ENCODE assay signal across 33 cellular contexts in genomic region chr17:10799407-10799806, GRCh38. TPM values are rescaled to one million over a fixed set of nuclear protein-coding genes. Genes with fewer than 3 reads are reported as not detected.
DNase-seq lines count a peak whose midpoint lies in the region; ATAC-seq, FAIRE-seq and TF ChIP-seq lines count a peak whose summit lies in the region.
"Had no signal": no experiment of that assay in that cellular context is flagged by ENCODE, and none has a peak within 500 bp of the region (broad histone marks: within the 10 kb centered on the region; RNA-seq: fewer than 3 reads in every experiment).

No MANE protein-coding gene starts in this region.

- H3K9me3 ChIP-seq in liver (ENCODE audit: control insufficient read depth in 4 of 4, low read length in 3 of 4), result no peaks in the 10 kb centered on the region
- H3K9me3 ChIP-seq in HepG2 (ENCODE audit: low read length), result no peaks in the 10 kb centered on the region
- no peaks in the 10 kb centered on the region for H3K9me3 ChIP-seq in esophagus squamous epithelium
- H3K9me3 ChIP-seq: Caco-2, left lung, testis had no signal

- H3K4me2 ChIP-seq in HepG2 (ENCODE audit: low read depth, low read length), result no peak overlapping the region

- in situ Hi-C loops in HepG2 (cut with HindIII; ENCODE audit: extremely low pct_ligation_motif_present, low pct_unique_long_range_greater_than_20kb), result no loop called here

- DNase-seq in HepG2 (ENCODE audit: low spot score) (no peak), esophagus squamous epithelium (lab: John Stamatoyannopoulos, UW) (no peak), omental fat pad (ENCODE audit: low spot score) (no peak), UCSD-AML1 (lab: John Stamatoyannopoulos, UW; ENCODE audit: unreplicated experiment) (no peak), NCI-H82 treated with DMSO at 0.1 percent for 48 hours (lab: John Stamatoyannopoulos, UW; ENCODE audit: unreplicated experiment) (no peak)
- DNase-seq in activated CD4-positive, alpha-beta T cell treated with anti-CD3 and anti-CD28 coated beads for 4 hours, result no peak
- DNase-seq: activated CD4-positive, CD25-positive, alpha-beta regulatory T cell; activated CD8-positive, alpha-beta T cell treated with anti-CD3 and anti-CD28 coated beads for 36 hours; activated gamma-delta T cell; activated T-cell treated with anti-CD3 and anti-CD28 coated beads for 4 hours; brain microvascular endothelial cell; Caco-2; DMS79 treated with DMSO at 0.1 percent for 48 hours; effector memory CD8-positive, alpha-beta T cell; glutamatergic neuron; GM23248; left lung; NCI-H524; RPMI8226; stimulated activated CD4-positive, alpha-beta T cell treated with anti-CD3 and anti-CD28 coated beads, Interleukin-2, amount 100 ng/mL, for 24 hours; T-helper 9 cell; testis had no signal

- H2AFZ ChIP-seq in HepG2 (ENCODE audit: low read length), result no peak overlapping the region
- H2AFZ ChIP-seq: GM23248 had no signal

- no peak for TF ChIP-seq RAD21 in liver (IDR thresholded peaks at IDR 0.05)
- TF ChIP-seq RAD21 in HepG2 (CRISPR knock-in tag; IDR thresholded peaks at IDR 0.05), result no peak

- H3K9ac ChIP-seq in liver (ENCODE audit: low read depth in 1 of 2, low read length in 2 of 2), result no peak overlapping the region
- H3K9ac ChIP-seq in HepG2 (ENCODE audit: insufficient read depth, low read depth, low read length), result no peak overlapping the region
- H3K9ac ChIP-seq: GM23248 had no signal

- ATAC-seq in HepG2 (no peak), omental fat pad (ENCODE audit: low FRiP score) (peak; percentile 66), GM21515 (IDR thresholded peaks at IDR 0.05; ENCODE audit: unreplicated experiment) (no peak)
- ATAC-seq: activated CD8-positive, alpha-beta T cell treated with anti-CD3 and anti-CD28 coated beads for 36 hours; effector memory CD8-positive, alpha-beta T cell; GM12878; left lung; stimulated activated effector memory CD8-positive, alpha-beta T cell treated with anti-CD3 and anti-CD28 coated beads, Interleukin-12 subunit alpha, Interleukin-12 subunit beta, amount 100 ng/mL, for 72 hours had no signal

- TF ChIP-seq CTCF in liver (IDR thresholded peaks at IDR 0.05; ENCODE audit: low read depth, low read length, missing input control) (no peak), HepG2 (CRISPR knock-in tag; IDR thresholded peaks at IDR 0.05) (no peak), esophagus squamous epithelium (IDR thresholded peaks at IDR 0.05) (no peak), omental fat pad (IDR thresholded peaks at IDR 0.05) (no peak)

- no peaks in the 10 kb centered on the region for H4K20me1 ChIP-seq in HepG2 (ENCODE audit: insufficient read depth, low read length)

- no TSS peak for BruUV-seq in HepG2 (replicated peaks; lab: Mats Ljungman, UMichigan)

- TF ChIP-seq POLR2A in HepG2 (IDR thresholded peaks at IDR 0.05; ENCODE audit: insufficient read depth in 1 of 2, low read depth in 2 of 2, low read length in 2 of 2) (no peak), esophagus squamous epithelium (IDR thresholded peaks at IDR 0.05) (no peak)

- TF ChIP-seq EP300 in HepG2 (IDR thresholded peaks at IDR 0.05; ENCODE audit: low read depth in 2 of 2, low read length in 2 of 2) (no peak), HepG2 (CRISPR knock-in tag; IDR thresholded peaks at IDR 0.05; ENCODE audit: borderline replicate concordance) (no peak)

- POLR2A ChIA-PET in HepG2 (lab: Yijun Ruan, JAX), result no interaction called here

- no peaks in the 10 kb centered on the region for H3K79me2 ChIP-seq in HepG2 (ENCODE audit: insufficient read depth, low read length)

- WGBS in liver, result 28% methylated on average over 7 of the region's 7 CpGs
- 20% methylated on average over 6 of the region's 7 CpGs for WGBS in HepG2 (ENCODE audit: low lambda C conversion rate)
- 13 to 40% methylated on average over 7 of the region's 7 CpGs for WGBS in esophagus squamous epithelium, 2 donors

- H3K27ac ChIP-seq in liver (ENCODE audit: low read depth in 1 of 2, low read length in 2 of 2), result peak overlapping the region; percentile 55 to 57
- H3K27ac ChIP-seq in HepG2 (ENCODE audit: extremely low read length, insufficient read depth, low read length), result no peak overlapping the region
- peak overlapping the region; percentile 70 to 88 (median 84) for H3K27ac ChIP-seq in esophagus squamous epithelium
- H3K27ac ChIP-seq: brain microvascular endothelial cell, GM23248, left lung, testis had no signal

- H3K4me1 ChIP-seq in liver (ENCODE audit: control insufficient read depth in 4 of 4, insufficient read depth in 4 of 4, low read length in 3 of 4) (peaks cover 4 to 25% (median 19%) of the 10 kb centered on the region in 4 donors), HepG2 (ENCODE audit: insufficient read depth, low read length) (no peaks in the 10 kb centered on the region), esophagus squamous epithelium (peaks cover 11 to 80% (median 39%) of the 10 kb centered on the region in 3 donors)
- H3K4me1 ChIP-seq: left lung had no signal

- no peaks in the 10 kb centered on the region for H3K36me3 ChIP-seq in liver (ENCODE audit: control insufficient read depth in 4 of 4, insufficient read depth in 3 of 4, low read depth in 1 of 4, low read length in 3 of 4)
- H3K36me3 ChIP-seq in HepG2 (replicated peaks in 1 of 2; ENCODE audit: control insufficient read depth in 1 of 2, insufficient read depth in 2 of 2, low read length in 2 of 2), result no peaks in the 10 kb centered on the region
- no peaks in the 10 kb centered on the region for H3K36me3 ChIP-seq in esophagus squamous epithelium
- H3K36me3 ChIP-seq: brain microvascular endothelial cell, left lung had no signal

- intact Hi-C loops in HepG2 (cut with micrococcal nuclease; ENCODE audit: unreplicated experiment) (no loop called here), esophagus squamous epithelium (cut with DNase I) (no loop called here)

- FAIRE-seq in HepG2 (lab: Jason Lieb, UNC), result no peak
- FAIRE-seq: A204.1, GM12878, GM19239 had no signal

- no peaks in the 10 kb centered on the region for H3K27me3 ChIP-seq in liver (ENCODE audit: control insufficient read depth in 4 of 4, insufficient read depth in 4 of 4, low read length in 3 of 4)
- peaks cover 0 to 2% of the 10 kb centered on the region in 2 experiments; a peak in 1 of 5 replicates for H3K27me3 ChIP-seq in HepG2 (ENCODE audit: control insufficient read depth in 1 of 2, insufficient read depth in 2 of 2, low read length in 2 of 2)
- H3K27me3 ChIP-seq in esophagus squamous epithelium, result no peaks in the 10 kb centered on the region
- H3K27me3 ChIP-seq: brain microvascular endothelial cell, left lung, testis had no signal

- H3K4me3 ChIP-seq in liver (ENCODE audit: low read depth in 1 of 3, low read length in 3 of 3) (no peak overlapping the region), HepG2 (replicated peaks in 1 of 3; ENCODE audit: insufficient read depth in 1 of 3, low read depth in 2 of 3, low read length in 3 of 3) (no peak overlapping the region), esophagus squamous epithelium (no peak overlapping the region)
- H3K4me3 ChIP-seq: GM12878, GM23248, left lung, testis had no signal

- CTCF ChIA-PET in HepG2 (lab: Yijun Ruan, JAX; ENCODE audit: low intra/inter-chr PET ratio, low total read pairs), result no interaction called here

RNA-seq across cellular contexts. Expression of gene TMEM238L, which starts 4.5 kb away (rescaled TPM):
- 1 to 10 TPM in 1 of 2 donors, not detected in 1; 4.2 TPM for total RNA-seq in liver
- 1 to 10 TPM in 1 of 2 donors, under 1 TPM in 1; 0.85 to 1.2 TPM for polyA plus RNA-seq in liver
- total RNA-seq in HepG2 (2016; rRNA removed; fragmentation: Illumina TruSeq; extraction: Trizol), result not detected in 2 replicates
- not detected in 2 replicates for total RNA-seq in HepG2 (2016; cell fraction: cytosol; rRNA removed; fragmentation: Illumina TruSeq; extraction: Trizol; ENCODE audit: low read depth)
- not detected in 2 replicates for total RNA-seq in HepG2 (2016; cell fraction: insoluble cytoplasmic fraction; rRNA removed; fragmentation: Illumina TruSeq; extraction: Trizol)
- not detected in 2 replicates for total RNA-seq in HepG2 (2016; cell fraction: membrane; rRNA removed; fragmentation: Illumina TruSeq; extraction: Trizol)
- not detected in 2 replicates for total RNA-seq in HepG2 (2016; cell fraction: nucleus; rRNA removed; fragmentation: Illumina TruSeq; extraction: Trizol)
- not detected in 2 replicates for polyA plus RNA-seq in HepG2 (2011; rRNA removed)
- polyA plus RNA-seq in HepG2 (2011; cell fraction: cytosol; rRNA removed), result not detected in 2 replicates
- polyA plus RNA-seq in HepG2 (2011; cell fraction: nucleus; rRNA removed), result not detected in 2 replicates
- polyA plus RNA-seq in HepG2 (2012), result not detected in 2 replicates
- polyA plus RNA-seq in HepG2 (2016; cell fraction: cytosol; fragmentation: Illumina TruSeq; extraction: Trizol; ENCODE audit: low read depth), result not detected in 2 replicates
- polyA plus RNA-seq in HepG2 (2016; cell fraction: insoluble cytoplasmic fraction; fragmentation: Illumina TruSeq; extraction: Trizol; ENCODE audit: low read depth), result not detected in 2 replicates
- polyA plus RNA-seq in HepG2 (2016; cell fraction: membrane; fragmentation: Illumina TruSeq; extraction: Trizol; ENCODE audit: low read depth), result not detected in 2 replicates
- polyA plus RNA-seq in HepG2 (2016; cell fraction: nucleus; fragmentation: Illumina TruSeq; extraction: Trizol; ENCODE audit: insufficient read depth, low read depth), result not detected in 2 replicates
- polyA minus RNA-seq in HepG2 (2011; rRNA and poly(A)+ RNA removed; ENCODE audit: low replicate concordance), result not detected in 2 replicates
- not detected in 2 replicates for polyA minus RNA-seq in HepG2 (2011; cell fraction: cytosol; rRNA and poly(A)+ RNA removed)
- polyA minus RNA-seq in HepG2 (2011; cell fraction: nucleus; rRNA and poly(A)+ RNA removed), result not detected in 2 replicates
- total RNA-seq in esophagus squamous epithelium, result 1 to 10 TPM in 2 of 4 donors, under 1 TPM in 2; 0.42 to 4.8 (median 1.0) TPM
- not detected for total RNA-seq in omental fat pad
- total RNA-seq: activated CD8-positive, alpha-beta T cell treated with anti-CD3 and anti-CD28 coated beads for 36 hours; Caco-2; GM12878; GM23248; left lung; M059J; mesothelial cell of epicardium; neural crest cell; progenitor cell of endocrine pancreas; skeletal muscle tissue; testis had no signal
- polyA plus RNA-seq: GM12878, GM23248 had no signal

RNA-seq across cellular contexts. Expression of gene PIRT, which starts 38.5 kb away (rescaled TPM):
- total RNA-seq in liver (not detected), HepG2 (2016; rRNA removed; fragmentation: Illumina TruSeq; extraction: Trizol) (not detected in 2 replicates), esophagus squamous epithelium (not detected), omental fat pad (under 1 TPM in 1 of 4 donors, not detected in 3; 0.09 TPM)
- polyA plus RNA-seq in liver (under 1 TPM in 1 of 2 donors, not detected in 1; 0.18 TPM), HepG2 (2011; rRNA removed) (not detected in 2 replicates)
- not detected in 2 replicates for total RNA-seq in HepG2 (2016; cell fraction: cytosol; rRNA removed; fragmentation: Illumina TruSeq; extraction: Trizol; ENCODE audit: low read depth)
- total RNA-seq in HepG2 (2016; cell fraction: insoluble cytoplasmic fraction; rRNA removed; fragmentation: Illumina TruSeq; extraction: Trizol), result not detected in 2 replicates
- total RNA-seq in HepG2 (2016; cell fraction: membrane; rRNA removed; fragmentation: Illumina TruSeq; extraction: Trizol), result not detected in 2 replicates
- total RNA-seq in HepG2 (2016; cell fraction: nucleus; rRNA removed; fragmentation: Illumina TruSeq; extraction: Trizol), result not detected in 2 replicates
- not detected in 2 replicates for polyA plus RNA-seq in HepG2 (2011; cell fraction: cytosol; rRNA removed)
- not detected in 2 replicates for polyA plus RNA-seq in HepG2 (2011; cell fraction: nucleus; rRNA removed)
- not detected in 2 replicates for polyA plus RNA-seq in HepG2 (2012)
- not detected in 2 replicates for polyA plus RNA-seq in HepG2 (2016; cell fraction: cytosol; fragmentation: Illumina TruSeq; extraction: Trizol; ENCODE audit: low read depth)
- not detected in 2 replicates for polyA plus RNA-seq in HepG2 (2016; cell fraction: insoluble cytoplasmic fraction; fragmentation: Illumina TruSeq; extraction: Trizol; ENCODE audit: low read depth)
- polyA plus RNA-seq in HepG2 (2016; cell fraction: membrane; fragmentation: Illumina TruSeq; extraction: Trizol; ENCODE audit: low read depth), result not detected in 2 replicates
- not detected in 2 replicates for polyA plus RNA-seq in HepG2 (2016; cell fraction: nucleus; fragmentation: Illumina TruSeq; extraction: Trizol; ENCODE audit: insufficient read depth, low read depth)
- polyA minus RNA-seq in HepG2 (2011; rRNA and poly(A)+ RNA removed; ENCODE audit: low replicate concordance), result not detected in 2 replicates
- not detected in 2 replicates for polyA minus RNA-seq in HepG2 (2011; cell fraction: cytosol; rRNA and poly(A)+ RNA removed)
- polyA minus RNA-seq in HepG2 (2011; cell fraction: nucleus; rRNA and poly(A)+ RNA removed), result not detected in 2 replicates
- total RNA-seq: activated CD8-positive, alpha-beta T cell treated with anti-CD3 and anti-CD28 coated beads for 36 hours; Caco-2; GM12878; GM23248; left lung; M059J; mesothelial cell of epicardium; progenitor cell of endocrine pancreas; skeletal muscle tissue had no signal
- polyA plus RNA-seq: GM12878, GM23248 had no signal
